Comparison of ENCODE assay signal across 1 cellular context in the genomic region with DNA sequence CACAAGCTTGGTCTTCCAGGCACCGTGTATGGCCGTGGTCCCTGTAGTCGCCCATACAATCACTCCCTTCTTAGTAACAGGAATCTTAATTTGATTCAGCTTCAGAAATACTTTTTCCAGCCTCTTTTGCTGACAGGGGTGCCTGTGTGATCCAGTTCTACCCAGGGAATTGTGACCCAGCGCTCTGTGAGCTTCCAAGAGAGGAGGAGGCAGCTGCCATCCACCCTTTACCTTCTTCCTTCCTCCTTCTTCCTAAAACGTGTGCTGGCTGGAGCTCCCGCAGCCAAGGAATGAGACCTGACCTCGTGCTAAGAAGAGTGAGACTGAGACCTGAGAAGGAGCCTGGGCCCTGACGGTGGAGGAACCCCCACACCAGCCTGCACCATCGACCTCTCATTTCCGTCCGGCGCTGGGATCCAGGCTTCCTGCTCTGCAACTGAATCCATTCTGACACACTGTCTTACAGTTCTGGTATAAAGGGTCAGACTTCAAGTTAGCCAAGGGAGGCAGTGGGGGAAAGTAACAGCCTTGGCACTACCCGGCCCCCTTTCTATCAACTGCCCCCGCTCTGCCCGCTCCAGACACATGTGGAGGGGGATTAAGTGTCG.
TF ChIP-seq lines count a peak whose summit lies in the region.

No MANE protein-coding gene starts in this region.

TF ChIP-seq in endothelial cell of umbilical vein, 7 proteins besides CTCF, POLR2A, EP300 and RAD21 (continued from another document):
- TF ChIP-seq EZH2 (IDR thresholded peaks at IDR 0.05; ENCODE audit: borderline replicate concordance, low read depth, low read length, severe bottlenecking): no peak
- TF ChIP-seq, protein P1, sequence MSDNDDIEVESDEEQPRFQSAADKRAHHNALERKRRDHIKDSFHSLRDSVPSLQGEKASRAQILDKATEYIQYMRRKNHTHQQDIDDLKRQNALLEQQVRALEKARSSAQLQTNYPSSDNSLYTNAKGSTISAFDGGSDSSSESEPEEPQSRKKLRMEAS (IDR thresholded peaks at IDR 0.05; ENCODE audit: insufficient read depth, insufficient read length): no peak
